In genomic region chr2:95300391-95300938, GRCh38 we compare ENCODE assay signal across 13 cellular contexts. TPM values are rescaled to one million over a fixed set of nuclear protein-coding genes. Genes with fewer than 3 reads are reported as not detected.
A peak's percentile ranks its signal among the peaks of the same experiment; 100 is the strongest.
DNase-seq lines count a peak whose midpoint lies in the region; ATAC-seq and TF ChIP-seq lines count a peak whose summit lies in the region.
"Had no signal": no experiment of that assay in that cellular context is flagged by ENCODE, and none has a peak within 500 bp of the region (broad histone marks: within the 10 kb centered on the region; RNA-seq: fewer than 3 reads in every experiment).

No MANE protein-coding gene starts in this region.

- H3K36me3 Mint-ChIP-seq in activated naive CD8-positive, alpha-beta T cell treated with anti-CD3 and anti-CD28 coated beads for 36 hours, result no peaks in the 10 kb centered on the region
- no peaks in the 10 kb centered on the region for H3K36me3 Mint-ChIP-seq in activated naive CD8-positive, alpha-beta T cell treated with anti-CD3 and anti-CD28 coated beads, Interleukin-2, amount 50 U/mL, for 24 hours (ENCODE audit: low read depth)
- H3K36me3 Mint-ChIP-seq in chondrocyte (ENCODE audit: low read depth), result no peaks in the 10 kb centered on the region
- H3K36me3 Mint-ChIP-seq: neural progenitor cell had no signal

- H3K9me3 Mint-ChIP-seq in activated naive CD8-positive, alpha-beta T cell treated with anti-CD3 and anti-CD28 coated beads for 36 hours, result no peaks in the 10 kb centered on the region
- no peaks in the 10 kb centered on the region for H3K9me3 Mint-ChIP-seq in activated naive CD8-positive, alpha-beta T cell treated with anti-CD3 and anti-CD28 coated beads, Interleukin-2, amount 50 U/mL, for 24 hours
- H3K9me3 Mint-ChIP-seq in chondrocyte (ENCODE audit: low read depth), result no peaks in the 10 kb centered on the region
- H3K9me3 Mint-ChIP-seq: activated CD8-positive, alpha-beta T cell treated with anti-CD3 and anti-CD28 coated beads for 36 hours; neural progenitor cell had no signal

- H3K4me3 Mint-ChIP-seq in activated naive CD8-positive, alpha-beta T cell treated with anti-CD3 and anti-CD28 coated beads for 36 hours, result no peak overlapping the region
- H3K4me3 Mint-ChIP-seq in activated naive CD8-positive, alpha-beta T cell treated with anti-CD3 and anti-CD28 coated beads, Interleukin-2, amount 50 U/mL, for 24 hours, result no peak overlapping the region
- no peak overlapping the region for H3K4me3 Mint-ChIP-seq in chondrocyte (ENCODE audit: unreplicated experiment)
- H3K4me3 Mint-ChIP-seq: activated CD8-positive, alpha-beta T cell treated with anti-CD3 and anti-CD28 coated beads for 36 hours; neural progenitor cell had no signal

- ATAC-seq in activated naive CD8-positive, alpha-beta T cell treated with anti-CD3 and anti-CD28 coated beads, Interleukin-2, amount 50 U/mL, for 24 hours, result no peak
- ATAC-seq in esophagus mucosa, result peak; percentile 19
- ATAC-seq: activated CD8-positive, alpha-beta T cell treated with anti-CD3 and anti-CD28 coated beads for 36 hours; left cardiac atrium had no signal

- no peaks in the 10 kb centered on the region for H3K4me1 Mint-ChIP-seq in activated naive CD8-positive, alpha-beta T cell treated with anti-CD3 and anti-CD28 coated beads for 36 hours
- no peaks in the 10 kb centered on the region for H3K4me1 Mint-ChIP-seq in activated naive CD8-positive, alpha-beta T cell treated with anti-CD3 and anti-CD28 coated beads, Interleukin-2, amount 50 U/mL, for 24 hours
- no peaks in the 10 kb centered on the region for H3K4me1 Mint-ChIP-seq in chondrocyte (ENCODE audit: low read depth)

- peak; percentile 6 for DNase-seq in activated naive CD8-positive, alpha-beta T cell treated with anti-CD3 and anti-CD28 coated beads for 36 hours
- no peak for DNase-seq in activated naive CD8-positive, alpha-beta T cell treated with anti-CD3 and anti-CD28 coated beads, Interleukin-2, amount 50 U/mL, for 24 hours
- DNase-seq in NCI-H2196 (lab: John Stamatoyannopoulos, UW; ENCODE audit: unreplicated experiment) (peak; percentile 86), ureter (ENCODE audit: low spot score) (peak; percentile 74), chondrocyte (ENCODE audit: low spot score) (no peak), T-helper 9 cell (no peak)
- no peak for DNase-seq in activated CD4-positive, alpha-beta T cell treated with anti-CD3 and anti-CD28 coated beads, Interleukin-2, amount 50 U/mL, for 4 hours
- DNase-seq: activated CD8-positive, alpha-beta T cell treated with anti-CD3 and anti-CD28 coated beads for 36 hours; left cardiac atrium; MM.1S; T-helper 2 cell had no signal

- no peak for TF ChIP-seq CTCF in chondrocyte (IDR thresholded peaks at IDR 0.05)

- peaks cover 7% of the 10 kb centered on the region for H3K27me3 Mint-ChIP-seq in activated naive CD8-positive, alpha-beta T cell treated with anti-CD3 and anti-CD28 coated beads for 36 hours
- peaks cover 5% of the 10 kb centered on the region for H3K27me3 Mint-ChIP-seq in activated naive CD8-positive, alpha-beta T cell treated with anti-CD3 and anti-CD28 coated beads, Interleukin-2, amount 50 U/mL, for 24 hours
- H3K27me3 Mint-ChIP-seq in chondrocyte (ENCODE audit: low read depth), result peaks cover 32% of the 10 kb centered on the region
- H3K27me3 Mint-ChIP-seq: activated CD8-positive, alpha-beta T cell treated with anti-CD3 and anti-CD28 coated beads for 36 hours had no signal

- no peak overlapping the region for H3K27ac Mint-ChIP-seq in activated naive CD8-positive, alpha-beta T cell treated with anti-CD3 and anti-CD28 coated beads for 36 hours
- H3K27ac Mint-ChIP-seq in activated naive CD8-positive, alpha-beta T cell treated with anti-CD3 and anti-CD28 coated beads, Interleukin-2, amount 50 U/mL, for 24 hours, result no peak overlapping the region
- no peak overlapping the region for H3K27ac Mint-ChIP-seq in chondrocyte (ENCODE audit: unreplicated experiment)
- H3K27ac Mint-ChIP-seq: activated CD8-positive, alpha-beta T cell treated with anti-CD3 and anti-CD28 coated beads for 36 hours; neural progenitor cell had no signal

RNA-seq across cellular contexts. Expression of gene KCNIP3, which starts 3.3 kb away (rescaled TPM):
- total RNA-seq in activated naive CD8-positive, alpha-beta T cell treated with anti-CD3 and anti-CD28 coated beads for 36 hours, result not detected
- 0.96 TPM for total RNA-seq in esophagus mucosa
- 6.2 TPM for total RNA-seq in ureter
- total RNA-seq in chondrocyte, result 3.1 to 6.0 TPM (median 5.9 TPM) in 3 replicates
- total RNA-seq: activated CD8-positive, alpha-beta T cell treated with anti-CD3 and anti-CD28 coated beads for 36 hours had no signal

RNA-seq across cellular contexts. Expression of gene PROM2, which starts 26.2 kb away (rescaled TPM):
- under 1 TPM in 1 of 2 experiments, not detected in 1; 0.30 TPM for total RNA-seq in activated naive CD8-positive, alpha-beta T cell treated with anti-CD3 and anti-CD28 coated beads for 36 hours
- 100 TPM for total RNA-seq in esophagus mucosa
- 176 TPM for total RNA-seq in ureter
- 1.5 to 1.7 TPM (median 1.7 TPM) in 3 replicates for total RNA-seq in chondrocyte

Comparison
In these comparisons a context has a peak if more than half of its experiments do, and no peak if none do; other contexts are left out.
1. DNase-seq: peak in activated naive CD8-positive, alpha-beta T cell treated with anti-CD3 and anti-CD28 coated beads for 36 hours (single experiment), NCI-H2196 (single experiment) and ureter (single experiment); none in activated naive CD8-positive, alpha-beta T cell treated with anti-CD3 and anti-CD28 coated beads, Interleukin-2, amount 50 U/mL, for 24 hours (single experiment), chondrocyte (single experiment), activated CD4-positive, alpha-beta T cell treated with anti-CD3 and anti-CD28 coated beads, Interleukin-2, amount 50 U/mL, for 4 hours (0 of 2) and T-helper 9 cell (single experiment).
2. RNA of gene PROM2, which starts 26.2 kb away (total RNA-seq): 176 TPM in ureter (single experiment) and 100 TPM in esophagus mucosa (single experiment); 1.5 to 1.7 TPM in chondrocyte and 0.30 TPM in activated naive CD8-positive, alpha-beta T cell treated with anti-CD3 and anti-CD28 coated beads for 36 hours; every median in the first group is over 10 times any median in the second.